In the genomic region with DNA sequence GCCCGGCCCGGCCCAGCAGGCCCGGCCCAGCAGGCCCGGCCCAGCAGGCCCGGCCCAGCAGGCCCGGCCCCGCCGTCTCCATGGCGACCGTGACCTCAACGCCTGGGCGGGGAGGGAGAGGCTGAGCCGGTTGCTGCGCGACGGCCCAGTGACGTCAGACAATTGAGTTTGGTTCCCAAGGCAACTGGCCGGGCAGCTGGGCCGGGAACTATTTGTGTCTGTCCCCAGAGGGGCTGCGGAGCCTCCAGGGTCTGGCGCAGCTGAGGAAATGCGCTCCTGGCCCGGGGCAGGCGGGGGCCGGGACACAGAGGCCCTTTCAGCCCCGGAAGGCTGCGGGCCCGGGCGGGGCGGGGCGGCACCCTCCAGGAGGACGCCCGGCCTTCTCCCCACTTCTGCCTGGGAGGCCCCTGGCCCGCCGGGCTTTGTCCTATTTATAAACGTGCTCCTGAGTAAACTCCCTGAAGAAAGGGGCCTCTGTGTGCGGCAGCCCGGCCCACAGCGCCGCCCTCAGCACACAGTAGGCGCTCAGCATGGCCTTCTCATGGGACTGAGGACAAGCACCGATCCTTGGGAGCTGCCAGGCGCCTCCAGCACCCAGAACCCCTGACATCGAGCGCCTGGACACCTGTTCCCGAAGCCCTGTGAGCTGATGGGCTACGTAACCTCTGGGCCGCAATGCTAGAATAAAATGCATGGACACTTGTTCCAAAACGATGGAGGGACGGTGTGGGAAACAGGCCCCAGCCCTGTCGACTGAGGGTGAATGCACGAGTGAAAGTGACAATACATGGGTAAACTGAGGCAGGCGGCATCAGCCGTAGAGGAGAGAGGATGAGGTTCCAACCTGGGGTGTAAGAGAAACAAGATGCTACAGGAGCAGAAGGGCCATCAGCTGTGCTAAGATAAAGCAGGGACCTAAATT, we compare ENCODE assay signal across 8 cellular contexts. TPM values are rescaled to one million over a fixed set of nuclear protein-coding genes. Genes with fewer than 3 reads are reported as not detected.
A peak's percentile ranks its signal among the peaks of the same experiment; 100 is the strongest.
DNase-seq lines count a peak whose midpoint lies in the region; ATAC-seq and TF ChIP-seq lines count a peak whose summit lies in the region.

No MANE protein-coding gene starts in this region.

- peak; percentile 84 for ATAC-seq in GM19395 (IDR thresholded peaks at IDR 0.05; ENCODE audit: unreplicated experiment)
- ATAC-seq in HG03521 (IDR thresholded peaks at IDR 0.05; ENCODE audit: unreplicated experiment) = peak; percentile 81
- peak; percentile 87 for ATAC-seq in activated CD8-positive, alpha-beta T cell treated with anti-CD3 and anti-CD28 coated beads, Interleukin-2, amount 10 ng/mL, durations not matched to agents 7 days and 5 days

- 18 to 19% methylated on average over 54 of the region's 54 CpGs for WGBS in ectodermal cell, 2 experiments

- peaks cover 19% of the 10 kb centered on the region for H3K4me1 Mint-ChIP-seq in activated CD8-positive, alpha-beta T cell treated with anti-CD3 and anti-CD28 coated beads, Interleukin-2, amount 10 ng/mL, durations not matched to agents 7 days and 5 days (ENCODE audit: low read depth)

- CTCF ChIA-PET in activated CD8-positive, alpha-beta T cell treated with anti-CD3 and anti-CD28 coated beads, Interleukin-2, amount 10 ng/mL, durations not matched to agents 7 days and 5 days (lab: Charles Lee) = interaction anchor here (1.2 to 12.5 kb wide), 6 partner anchors 8 to 109 kb away, joined by 3 to 445 read pairs (median 8); a partner anchor contains a TSS

- H3K27me3 Mint-ChIP-seq in activated CD8-positive, alpha-beta T cell treated with anti-CD3 and anti-CD28 coated beads, Interleukin-2, amount 10 ng/mL, durations not matched to agents 7 days and 5 days (ENCODE audit: low read depth) = peaks cover 9% of the 10 kb centered on the region

- H3K4me3 ChIP-seq in ectodermal cell (ENCODE audit: insufficient read depth, low read depth, low read length) = peak overlapping the region; percentile 38

- H3K9me3 ChIP-seq in ectodermal cell (ENCODE audit: control insufficient read depth, low read length) = no peaks in the 10 kb centered on the region

- DNase-seq in NCI-H774 (lab: John Stamatoyannopoulos, UW) = peak; percentile 95
- DNase-seq in activated CD8-positive, alpha-beta T cell treated with anti-CD3 and anti-CD28 coated beads, Interleukin-2, amount 10 ng/mL, durations not matched to agents 7 days and 5 days = peak; percentile 96
- peak; percentile 99 for DNase-seq in lung microvascular endothelial cell (ENCODE audit: low read depth in 2 of 2)
- peak; percentile 90 to 93 (median 93) for DNase-seq in stimulated activated CD4-positive, alpha-beta T cell treated with anti-CD3 and anti-CD28 coated beads, TNF-alpha, amount 100 ng/mL, for 24 hours (ENCODE audit: low read depth in 3 of 3)

- H3K27ac Mint-ChIP-seq in activated CD8-positive, alpha-beta T cell treated with anti-CD3 and anti-CD28 coated beads, Interleukin-2, amount 10 ng/mL, durations not matched to agents 7 days and 5 days = peak overlapping the region; percentile 2

- H3K36me3 Mint-ChIP-seq in activated CD8-positive, alpha-beta T cell treated with anti-CD3 and anti-CD28 coated beads, Interleukin-2, amount 10 ng/mL, durations not matched to agents 7 days and 5 days (ENCODE audit: low read depth) = no peaks in the 10 kb centered on the region

- H3K27ac ChIP-seq in C4-2B = peak overlapping the region; percentile 75
- peak overlapping the region; percentile 99 for H3K27ac ChIP-seq in ectodermal cell (ENCODE audit: insufficient read depth, low read depth, low read length, poor library complexity, severe bottlenecking)

- H3K27me3 ChIP-seq in ectodermal cell (ENCODE audit: control insufficient read depth, insufficient read depth, low read length, poor library complexity, severe bottlenecking) = no peaks in the 10 kb centered on the region

- POLR2A ChIA-PET in activated CD8-positive, alpha-beta T cell treated with anti-CD3 and anti-CD28 coated beads, Interleukin-2, amount 10 ng/mL, durations not matched to agents 7 days and 5 days (lab: Charles Lee) = interaction anchor here (0.6 to 2.0 kb wide), 6 partner anchors 9 to 163 kb away, joined by 3 to 6 read pairs (median 4); a partner anchor contains a TSS

- peak overlapping the region; percentile 42 for H3K4me3 Mint-ChIP-seq in activated CD8-positive, alpha-beta T cell treated with anti-CD3 and anti-CD28 coated beads, Interleukin-2, amount 10 ng/mL, durations not matched to agents 7 days and 5 days

- no peak for TF ChIP-seq CTCF in C4-2B (conservative IDR thresholded peaks at IDR 0.05)

- no peaks in the 10 kb centered on the region for H3K9me3 Mint-ChIP-seq in activated CD8-positive, alpha-beta T cell treated with anti-CD3 and anti-CD28 coated beads, Interleukin-2, amount 10 ng/mL, durations not matched to agents 7 days and 5 days (ENCODE audit: insufficient read depth)

- H3K36me3 ChIP-seq in ectodermal cell (ENCODE audit: control insufficient read depth, insufficient read depth, low read length) = no peaks in the 10 kb centered on the region

- peaks cover 35% of the 10 kb centered on the region for H3K4me1 ChIP-seq in ectodermal cell (ENCODE audit: control insufficient read depth, insufficient read depth, low read length)

RNA-seq across cellular contexts. Expression of a gene that starts 12.3 kb away (rescaled TPM):
- not detected for total RNA-seq in activated CD8-positive, alpha-beta T cell treated with anti-CD3 and anti-CD28 coated beads, Interleukin-2, amount 10 ng/mL, durations not matched to agents 7 days and 5 days
- not detected for polyA plus RNA-seq in ectodermal cell (2013, experiment 1 of 4)
- not detected for polyA plus RNA-seq in ectodermal cell (2013, experiment 2 of 4)
- not detected for polyA plus RNA-seq in ectodermal cell (2013, experiment 3 of 4)
- polyA plus RNA-seq in ectodermal cell (2013, experiment 4 of 4) = not detected
- not detected in 2 replicates for total RNA-seq in lung microvascular endothelial cell

Comparison
In these comparisons a context has a peak if more than half of its experiments do, and no peak if none do; other contexts are left out.
1. Peak in every context shown above with its lines: DNase-seq, ATAC-seq, H3K4me3 ChIP-seq and H3K27ac ChIP-seq.